In genomic region chr5:39270172-39270848, GRCh38 we compare ENCODE assay signal across 9 cellular contexts. TPM values are rescaled to one million over a fixed set of nuclear protein-coding genes. Genes with fewer than 3 reads are reported as not detected.
DNase-seq lines count a peak whose midpoint lies in the region; ATAC-seq and TF ChIP-seq lines count a peak whose summit lies in the region.
"Had no signal": no experiment of that assay in that cellular context is flagged by ENCODE, and none has a peak within 500 bp of the region (broad histone marks: within the 10 kb centered on the region; RNA-seq: fewer than 3 reads in every experiment).

No MANE protein-coding gene starts in this region.

- no peak overlapping the region for H2BK120ac ChIP-seq in H9 (ENCODE audit: low read depth, low read length, poor library complexity, severe bottlenecking)

- no peak overlapping the region for H4K5ac ChIP-seq in H9 (ENCODE audit: insufficient read length, low read depth, low read length)

- H3K4me2 ChIP-seq in DND-41 (ENCODE audit: insufficient read depth, low read length): no peak overlapping the region
- no peak overlapping the region for H3K4me2 ChIP-seq in H9 (ENCODE audit: insufficient read depth, insufficient read length, low read length)

- H3K27me3 ChIP-seq in DND-41 (ENCODE audit: insufficient read depth, low read length, poor library complexity) (no peaks in the 10 kb centered on the region), H9 (ENCODE audit: insufficient read depth, low read length) (no peaks in the 10 kb centered on the region)

- no peak overlapping the region for H3K18ac ChIP-seq in H9 (ENCODE audit: insufficient read length, low read depth, low read length)

- no peak overlapping the region for H3K4ac ChIP-seq in H9 (ENCODE audit: low read depth, low read length)

- DNase-seq in DND-41 (no peak), GM20000 (ENCODE audit: low spot score) (peak; percentile 38), HFFc6 (no peak), H9 (no peak), HuH-7.5 (ENCODE audit: low spot score) (no peak), mucosa of gallbladder (ENCODE audit: low spot score) (no peak)
- no peak for DNase-seq in central memory CD8-positive, alpha-beta T cell (ENCODE audit: low spot score in 2 of 2)

- H3K9me3 ChIP-seq in DND-41 (ENCODE audit: insufficient read depth, low read length, severe bottlenecking) (no peaks in the 10 kb centered on the region), H9 (ENCODE audit: control insufficient read depth, low read depth, low read length) (no peaks in the 10 kb centered on the region)

- H3K36me3 Mint-ChIP-seq in central memory CD8-positive, alpha-beta T cell (ENCODE audit: insufficient read depth): peaks cover 2% of the 10 kb centered on the region
- H3K36me3 Mint-ChIP-seq in HFFc6 (ENCODE audit: low read depth) (no peaks in the 10 kb centered on the region), H9 (ENCODE audit: insufficient read depth in 1 of 3, low read depth in 3 of 3) (no peaks in the 10 kb centered on the region)

- H3K36me3 ChIP-seq in DND-41 (ENCODE audit: insufficient read depth, low read length): no peaks in the 10 kb centered on the region

- H2BK12ac ChIP-seq in H9 (ENCODE audit: insufficient read length, low read depth, low read length): no peak overlapping the region

- H3K56ac ChIP-seq in H9 (ENCODE audit: insufficient read length, low read depth, low read length): no peak overlapping the region

- peak overlapping the region; percentile 1; the same call in 1 of the 2 replicates for H2AFZ ChIP-seq in DND-41 (ENCODE audit: low read depth, low read length)
- no peak overlapping the region for H2AFZ ChIP-seq in H9 (ENCODE audit: low read length)

- H4K8ac ChIP-seq in H9 (replicated peaks; ENCODE audit: insufficient read length, low read depth, low read length): no peak overlapping the region

- H3K14ac ChIP-seq in H9 (ENCODE audit: insufficient read depth, low read length): no peak overlapping the region

- ATAC-seq in DND-41 (ENCODE audit: insufficient read depth, low read depth) (no peak), HG03469 (IDR thresholded peaks at IDR 0.05; ENCODE audit: unreplicated experiment) (peak; percentile 84)
- peak; percentile 71 for ATAC-seq in central memory CD8-positive, alpha-beta T cell (replicated peaks; ENCODE audit: extremely low read depth, poor library complexity, severe bottlenecking)

- TF ChIP-seq CTCF in DND-41 (IDR thresholded peaks at IDR 0.05; ENCODE audit: borderline replicate concordance, extremely low read depth, low read length, poor library complexity, severe bottlenecking) (no peak), GM20000 (IDR thresholded peaks at IDR 0.05; ENCODE audit: extremely low read depth, missing control alignments) (no peak), HFFc6 (IDR thresholded peaks at IDR 0.05) (no peak), H9 (conservative IDR thresholded peaks at IDR 0.05) (no peak)

- H3K79me2 ChIP-seq in DND-41 (ENCODE audit: insufficient read depth, low read length): no peaks in the 10 kb centered on the region
- no peaks in the 10 kb centered on the region for H3K79me2 ChIP-seq in H9 (ENCODE audit: insufficient read depth, low read length)

- H3K4me3 Mint-ChIP-seq in central memory CD8-positive, alpha-beta T cell: peak overlapping the region; percentile 77
- H3K4me3 Mint-ChIP-seq in HFFc6 (no peak overlapping the region), H9 (no peak overlapping the region)

- no peak overlapping the region for H3K27ac ChIP-seq in DND-41 (ENCODE audit: low read length)
- H3K27ac ChIP-seq in H9 (ENCODE audit: insufficient read length, low read depth, low read length): no peak overlapping the region
- H3K27ac ChIP-seq: epithelial cell of prostate had no signal

- no CpG with 5 or more reads among the region's 3 CpGs for WGBS in H9 (ENCODE audit: extremely low coverage, insufficient read length, low lambda C conversion rate)

- peaks cover 27% of the 10 kb centered on the region for H3K4me1 ChIP-seq in DND-41 (ENCODE audit: insufficient read depth, low read length)
- H3K4me1 ChIP-seq in H9 (ENCODE audit: insufficient read depth, low read length): no peaks in the 10 kb centered on the region

- no peak overlapping the region for H2BK5ac ChIP-seq in H9 (ENCODE audit: insufficient read length, low read length)

- H2BK15ac ChIP-seq in H9 (ENCODE audit: low read depth, low read length): no peak overlapping the region

- no peak overlapping the region for H3T11ph ChIP-seq in H9 (ENCODE audit: low read length)

- no peaks in the 10 kb centered on the region for H3K23me2 ChIP-seq in H9 (ENCODE audit: insufficient read length, low read depth, low read length, poor library complexity, severe bottlenecking)

- H3K9ac ChIP-seq in DND-41 (ENCODE audit: low read depth, low read length) (no peak overlapping the region), H9 (ENCODE audit: extremely low read depth, insufficient read length, low read length) (no peak overlapping the region)

- no peak overlapping the region for H3K23ac ChIP-seq in H9 (ENCODE audit: insufficient read length, low read depth, low read length)

- H4K20me1 ChIP-seq in DND-41 (ENCODE audit: insufficient read depth, low read length): no peaks in the 10 kb centered on the region
- no peaks in the 10 kb centered on the region for H4K20me1 ChIP-seq in H9 (ENCODE audit: control insufficient read depth, insufficient read depth, insufficient read length)

- H3K4me3 ChIP-seq in DND-41 (ENCODE audit: low read depth in 1 of 2, low read length in 2 of 2): no peak overlapping the region

- no peaks in the 10 kb centered on the region for H3K9me3 Mint-ChIP-seq in central memory CD8-positive, alpha-beta T cell
- H3K9me3 Mint-ChIP-seq in HFFc6 (no peaks in the 10 kb centered on the region), H9 (no peaks in the 10 kb centered on the region; a peak in 2 of 5 replicates)

- no peak overlapping the region for H2BK20ac ChIP-seq in H9 (ENCODE audit: low read depth, low read length, poor library complexity, severe bottlenecking)

- H3K79me1 ChIP-seq in H9 (ENCODE audit: insufficient read depth, low read depth, low read length, poor library complexity, severe bottlenecking): no peaks in the 10 kb centered on the region

- no peak overlapping the region for H4K91ac ChIP-seq in H9 (ENCODE audit: insufficient read length, low read depth, low read length)

- no peak overlapping the region for H2AK5ac ChIP-seq in H9 (ENCODE audit: insufficient read length, low read length)

- H3K27me3 Mint-ChIP-seq in central memory CD8-positive, alpha-beta T cell: no peaks in the 10 kb centered on the region
- H3K27me3 Mint-ChIP-seq in HFFc6 (ENCODE audit: insufficient read depth) (no peaks in the 10 kb centered on the region), H9 (ENCODE audit: low read depth) (no peaks in the 10 kb centered on the region)

- H3K4me1 Mint-ChIP-seq in central memory CD8-positive, alpha-beta T cell: peaks cover 48% of the 10 kb centered on the region
- H3K4me1 Mint-ChIP-seq in HFFc6 (ENCODE audit: low read depth) (peaks cover 58% of the 10 kb centered on the region), H9 (no peaks in the 10 kb centered on the region)

- H3K27ac Mint-ChIP-seq in central memory CD8-positive, alpha-beta T cell (ENCODE audit: low read depth): no peak overlapping the region
- H3K27ac Mint-ChIP-seq in HFFc6: no peak overlapping the region
- H3K27ac Mint-ChIP-seq in H9: no peak overlapping the region

RNA-seq across cellular contexts. Expression of gene FYB1, which starts 50.9 kb away (rescaled TPM):
- total RNA-seq in HFFc6 (2021; fragmentation: NEBNext Ultra II Directional; extraction: Animal tissue kit (Norgen Biotek cat#: 25700)): 1 to 10 TPM in 2 of 6 experiments, under 1 TPM in 4; 0.32 to 1.7 (median 0.49) TPM
- not detected in 2 replicates for total RNA-seq in H9 (2021)
- total RNA-seq in mucosa of gallbladder: 24.7 TPM
